In the genomic region with DNA sequence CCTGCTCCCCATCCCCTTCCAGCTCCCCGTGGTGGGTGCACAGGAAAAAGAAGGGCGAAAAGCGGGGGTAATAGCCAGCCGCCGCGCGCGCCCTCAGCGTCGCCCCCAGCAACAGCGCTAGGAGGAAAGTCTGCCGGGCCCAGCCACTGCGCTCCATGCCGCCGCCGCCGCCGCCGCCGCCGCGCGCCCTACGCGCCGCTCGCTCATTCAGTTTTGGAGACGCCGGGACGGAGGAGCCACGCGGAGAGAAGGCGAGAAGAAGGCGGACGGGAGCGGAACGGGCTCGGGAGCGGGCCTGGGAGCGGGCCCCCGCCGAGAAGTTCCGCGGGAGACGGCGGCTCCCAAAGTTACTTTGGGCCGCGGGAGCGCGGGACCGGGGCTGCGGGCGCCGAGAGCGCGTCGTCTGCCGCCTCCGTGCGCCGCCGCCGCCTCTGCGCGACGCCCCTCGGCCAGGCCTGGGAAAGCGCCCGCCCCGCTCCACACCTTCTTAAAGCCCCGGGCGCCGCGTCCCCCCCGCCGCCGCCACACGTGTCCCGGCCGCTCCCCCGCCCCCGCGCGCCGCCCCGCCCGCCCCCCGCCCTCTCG, we compare ENCODE assay signal across 8 cellular contexts. TPM values are rescaled to one million over a fixed set of nuclear protein-coding genes. Genes with fewer than 3 reads are reported as not detected.
DNase-seq lines count a peak whose midpoint lies in the region; ATAC-seq and TF ChIP-seq lines count a peak whose summit lies in the region.

A gene (minus strand): TSS at position 459 of the 585 bp plus-strand sequence. CDS start 302 bp downstream, at position 157.

- no TSS peak for BruUV-seq in Panc1 (replicated peaks; lab: Mats Ljungman, UMichigan)

- H3K4me1 ChIP-seq in ACC112 (ENCODE audit: control insufficient read depth, insufficient read depth, low read length, unreplicated experiment) (peaks cover 4% of the 10 kb centered on the region), Panc1 (ENCODE audit: control insufficient read depth, insufficient read depth, low read length) (peaks cover 3% of the 10 kb centered on the region; the same call in 1 of the 2 replicates)

- H3K27ac ChIP-seq in ACC112 (ENCODE audit: low read depth, low read length): no peak within 1 kb of the TSS
- no peak within 1 kb of the TSS for H3K27ac ChIP-seq in Panc1 (ENCODE audit: low read length)
- H3K27ac ChIP-seq in neural cell (ENCODE audit: low read length): peak within 1 kb of the TSS; percentile 81

- H3K9me3 ChIP-seq in Panc1 (ENCODE audit: control insufficient read depth, insufficient read depth, low read depth, low read length): no peaks in the 10 kb centered on the region
- no peaks in the 10 kb centered on the region for H3K9me3 ChIP-seq in neural cell (ENCODE audit: low read length)

- CTCF ChIA-PET in Panc1 (lab: Charles Lee): no interaction called here

- H3K4me3 ChIP-seq in ACC112 (ENCODE audit: low read depth, low read length): peak within 1 kb of the TSS; percentile 83
- H3K4me3 ChIP-seq in GM12864 (ENCODE audit: low read depth, low read length): peak within 1 kb of the TSS; percentile 12
- peak within 1 kb of the TSS; percentile 29 to 41 for H3K4me3 ChIP-seq in Panc1 (ENCODE audit: low read depth in 2 of 2, low read length in 2 of 2)
- peak within 1 kb of the TSS; percentile 84 for H3K4me3 ChIP-seq in neural cell (ENCODE audit: low read length)

- TF ChIP-seq CTCF in GM12864 (IDR thresholded peaks at IDR 0.05; ENCODE audit: low read depth, low read length, missing control alignments) (no peak), Panc1 (IDR thresholded peaks at IDR 0.05) (no peak), neural cell (IDR thresholded peaks at IDR 0.05; ENCODE audit: poor library complexity, severe bottlenecking) (no peak)

- ATAC-seq in Panc1 (peak; percentile 76), GM19397 (IDR thresholded peaks at IDR 0.05; ENCODE audit: unreplicated experiment) (no peak), HG03108 (IDR thresholded peaks at IDR 0.05; ENCODE audit: unreplicated experiment) (no peak)

- in situ Hi-C loops in Panc1 (cut with HindIII; ENCODE audit: low pct_unique_long_range_greater_than_20kb, low sequenced_read_pairs): no loop called here

- H3K9me2 ChIP-seq in neural cell (ENCODE audit: insufficient read depth, low read length): no peaks in the 10 kb centered on the region

- intact Hi-C loops in Panc1 (cut with micrococcal nuclease; ENCODE audit: unreplicated experiment): no loop called here

- no peak for TF ChIP-seq EP300 in neural cell (conservative IDR thresholded peaks at IDR 0.05; ENCODE audit: poor library complexity, severe bottlenecking)

- H3K79me2 ChIP-seq in ACC112 (ENCODE audit: control insufficient read depth, insufficient read depth, low read length, unreplicated experiment): no peaks in the 10 kb centered on the region
- H3K79me2 ChIP-seq in neural cell (replicated peaks; ENCODE audit: insufficient read depth, low read length): peaks cover 34% of the 10 kb centered on the region

- no peaks in the 10 kb centered on the region for H3K36me3 ChIP-seq in ACC112 (ENCODE audit: insufficient read depth, low read length)
- no peaks in the 10 kb centered on the region for H3K36me3 ChIP-seq in Panc1 (ENCODE audit: control insufficient read depth, insufficient read depth, low read length)
- H3K36me3 ChIP-seq in neural cell (ENCODE audit: insufficient read depth, low read length): no peaks in the 10 kb centered on the region

- TF ChIP-seq POLR2A in erythroblast (IDR thresholded peaks at IDR 0.05; ENCODE audit: low read length): no peak

- H2AFZ ChIP-seq in ACC112 (ENCODE audit: low read length, unreplicated experiment) (peak within 1 kb of the TSS; percentile 99), neural cell (ENCODE audit: low read depth, low read length) (peak within 1 kb of the TSS; percentile 61)

- H3K9ac ChIP-seq in neural cell (ENCODE audit: low read length): peak within 1 kb of the TSS; percentile 89

- H3K27me3 ChIP-seq in ACC112 (ENCODE audit: insufficient read depth, low read length) (peaks cover 37% of the 10 kb centered on the region), Panc1 (ENCODE audit: control insufficient read depth, insufficient read depth, low read length) (peaks cover 47% of the 10 kb centered on the region), neural cell (ENCODE audit: insufficient read depth, low read depth, low read length) (peaks cover 42% of the 10 kb centered on the region)

- POLR2A ChIA-PET in Panc1 (lab: Charles Lee): no interaction called here

- DNase-seq in GM12864 (ENCODE audit: low read depth) (no peak), Panc1 (ENCODE audit: low read depth, low spot score) (no peak), erythroblast (lab: John Stamatoyannopoulos, UW) (peak; percentile 42 to 56), GM19240 (ENCODE audit: insufficient read length, low spot score) (no peak)

- TF ChIP-seq RAD21 in neural cell (conservative IDR thresholded peaks at IDR 0.05): peak; percentile 49

- H3K4me2 ChIP-seq in neural cell (ENCODE audit: low read length): peak within 1 kb of the TSS; percentile 91

- H3F3A ChIP-seq in neural cell (ENCODE audit: insufficient read depth, low read length, poor library complexity, severe bottlenecking): no peaks in the 10 kb centered on the region

- H4K20me1 ChIP-seq in neural cell (ENCODE audit: insufficient read depth): no peaks in the 10 kb centered on the region

TF ChIP-seq in neural cell, 6 proteins besides CTCF, POLR2A, EP300 and RAD21:
- TF ChIP-seq MXI1 (conservative IDR thresholded peaks at IDR 0.05; ENCODE audit: poor library complexity, severe bottlenecking) (peak; percentile 78), TAF1 (IDR thresholded peaks at IDR 0.05; ENCODE audit: low read depth) (no peak), POLR2AphosphoS5 (IDR thresholded peaks at IDR 0.05) (peak; percentile 64), EZH2 (IDR thresholded peaks at IDR 0.05; ENCODE audit: borderline replicate concordance, insufficient read depth, low read length, poor library complexity, severe bottlenecking) (no peak), SMC3 (conservative IDR thresholded peaks at IDR 0.05; ENCODE audit: poor library complexity) (peak; percentile 47)
- TF ChIP-seq, protein P1, sequence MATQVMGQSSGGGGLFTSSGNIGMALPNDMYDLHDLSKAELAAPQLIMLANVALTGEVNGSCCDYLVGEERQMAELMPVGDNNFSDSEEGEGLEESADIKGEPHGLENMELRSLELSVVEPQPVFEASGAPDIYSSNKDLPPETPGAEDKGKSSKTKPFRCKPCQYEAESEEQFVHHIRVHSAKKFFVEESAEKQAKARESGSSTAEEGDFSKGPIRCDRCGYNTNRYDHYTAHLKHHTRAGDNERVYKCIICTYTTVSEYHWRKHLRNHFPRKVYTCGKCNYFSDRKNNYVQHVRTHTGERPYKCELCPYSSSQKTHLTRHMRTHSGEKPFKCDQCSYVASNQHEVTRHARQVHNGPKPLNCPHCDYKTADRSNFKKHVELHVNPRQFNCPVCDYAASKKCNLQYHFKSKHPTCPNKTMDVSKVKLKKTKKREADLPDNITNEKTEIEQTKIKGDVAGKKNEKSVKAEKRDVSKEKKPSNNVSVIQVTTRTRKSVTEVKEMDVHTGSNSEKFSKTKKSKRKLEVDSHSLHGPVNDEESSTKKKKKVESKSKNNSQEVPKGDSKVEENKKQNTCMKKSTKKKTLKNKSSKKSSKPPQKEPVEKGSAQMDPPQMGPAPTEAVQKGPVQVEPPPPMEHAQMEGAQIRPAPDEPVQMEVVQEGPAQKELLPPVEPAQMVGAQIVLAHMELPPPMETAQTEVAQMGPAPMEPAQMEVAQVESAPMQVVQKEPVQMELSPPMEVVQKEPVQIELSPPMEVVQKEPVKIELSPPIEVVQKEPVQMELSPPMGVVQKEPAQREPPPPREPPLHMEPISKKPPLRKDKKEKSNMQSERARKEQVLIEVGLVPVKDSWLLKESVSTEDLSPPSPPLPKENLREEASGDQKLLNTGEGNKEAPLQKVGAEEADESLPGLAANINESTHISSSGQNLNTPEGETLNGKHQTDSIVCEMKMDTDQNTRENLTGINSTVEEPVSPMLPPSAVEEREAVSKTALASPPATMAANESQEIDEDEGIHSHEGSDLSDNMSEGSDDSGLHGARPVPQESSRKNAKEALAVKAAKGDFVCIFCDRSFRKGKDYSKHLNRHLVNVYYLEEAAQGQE (IDR thresholded peaks at IDR 0.05; ENCODE audit: borderline replicate concordance): no peak

RNA-seq across cellular contexts. Expression of the gene that starts here (rescaled TPM):
- total RNA-seq in Panc1 (2021; ENCODE audit: unreplicated experiment): 0.10 TPM
- polyA plus RNA-seq in Panc1 (2012; ENCODE audit: insufficient read length): not detected
- 169 and 178 TPM in 2 replicates for polyA plus RNA-seq in neural cell
- polyA minus RNA-seq in neural cell: 379 and 463 TPM in 2 replicates

Comparison
In these comparisons a context has a peak if more than half of its experiments do, and no peak if none do; other contexts are left out.
1. Peak in ATAC-seq and H3K4me3 ChIP-seq in Panc1; RNA of the gene not detected or under 1 TPM.
2. H3K4me3 ChIP-seq: peak in every context shown above with its lines; median percentile 84 in neural cell; 83 in ACC112; 35 in Panc1; 12 in GM12864.
3. DNase-seq: peak in erythroblast (2 of 2); none in GM12864 (single experiment), Panc1 (single experiment) and GM19240 (single experiment).